15 cellular contexts compared by ENCODE assay signal in the genomic region with DNA sequence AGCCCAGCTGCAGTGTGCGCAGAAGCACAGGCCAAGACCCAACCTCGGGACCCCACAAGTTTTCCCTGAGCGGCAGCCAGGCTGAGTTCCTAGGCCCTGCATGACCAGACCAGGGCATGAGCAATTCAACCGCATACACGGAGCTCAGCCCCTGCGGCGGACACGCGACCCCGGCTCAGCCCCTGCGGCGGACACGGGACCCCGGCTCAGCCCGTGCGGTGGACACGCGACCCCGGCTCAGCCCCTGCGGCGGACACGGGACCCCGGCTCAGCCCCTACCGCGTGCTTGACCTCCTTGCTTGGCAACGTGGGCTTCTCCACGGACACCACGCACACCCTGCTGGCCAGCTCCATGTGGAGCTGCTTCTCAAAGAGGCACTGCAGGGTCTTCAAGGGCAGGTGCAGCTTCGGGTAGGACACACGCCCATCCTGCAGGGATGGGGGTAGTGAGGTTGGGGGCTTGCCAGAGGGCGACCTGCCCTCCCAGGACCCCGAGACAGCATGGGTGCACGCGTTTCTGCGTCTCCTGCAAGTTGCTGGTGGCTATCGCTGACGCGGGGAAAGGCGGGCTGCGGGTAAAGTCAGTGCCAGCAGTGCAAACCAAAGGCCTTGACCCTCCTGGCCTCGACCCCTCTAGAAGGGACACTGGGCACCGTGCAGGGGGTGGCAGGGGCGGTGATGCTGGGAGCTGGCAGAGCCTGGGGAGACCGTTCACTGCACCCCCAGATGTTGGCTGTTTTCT. TPM values are rescaled to one million over a fixed set of nuclear protein-coding genes. Genes with fewer than 3 reads are reported as not detected.
"Had no signal": no experiment of that assay in that cellular context is flagged by ENCODE, and none has a peak within 500 bp of the region (broad histone marks: within the 10 kb centered on the region; RNA-seq: fewer than 3 reads in every experiment).

No MANE protein-coding gene starts in this region.

- H3K4me3 ChIP-seq: breast epithelium, right atrium auricular region, smooth muscle cell, upper lobe of right lung had no signal

- ATAC-seq: activated naive CD4-positive, alpha-beta T cell treated with anti-CD3 and anti-CD28 coated beads, Interleukin-2, amount 50 U/mL, for 72 hours; activated T-cell treated with anti-CD3 and anti-CD28 coated beads, Interleukin-2, amount 50 U/mL, for 4 hours; upper lobe of right lung had no signal

- H3K4me1 ChIP-seq: breast epithelium, right atrium auricular region, upper lobe of right lung had no signal

- H3K27ac ChIP-seq: breast epithelium, right atrium auricular region, upper lobe of right lung had no signal

- H3K36me3 ChIP-seq: breast epithelium had no signal

- H3K4me2 ChIP-seq: smooth muscle cell had no signal

- DNase-seq: activated CD4-positive, alpha-beta memory T cell treated with anti-CD3 and anti-CD28 coated beads for 36 hours; activated CD4-positive, alpha-beta T cell treated with anti-CD3 and anti-CD28 coated beads for 1 hour; activated effector memory CD4-positive, alpha-beta T cell treated with anti-CD3 and anti-CD28 coated beads, Interleukin-2, amount 50 U/mL, for 16 hours; activated T-cell treated with anti-CD3 and anti-CD28 coated beads, Interleukin-2, amount 50 U/mL, for 4 hours; kidney; posterior cingulate gyrus; stimulated activated CD4-positive, alpha-beta T cell treated with anti-CD3 and anti-CD28 coated beads, Interleukin-1b, Interleukin-23, amount 100 ng/mL, for 48 hours; stimulated activated naive CD4-positive, alpha-beta T cell; T-helper 9 cell; upper lobe of right lung had no signal

- H3K9me3 ChIP-seq: breast epithelium, right atrium auricular region, upper lobe of right lung had no signal

- H3K27me3 ChIP-seq: breast epithelium, right atrium auricular region, upper lobe of right lung had no signal

RNA-seq across cellular contexts. Expression of a gene that starts 16.3 kb away (rescaled TPM):
- total RNA-seq: activated naive CD4-positive, alpha-beta T cell treated with anti-CD3 and anti-CD28 coated beads, Interleukin-2, amount 50 U/mL, for 72 hours; activated T-cell treated with anti-CD3 and anti-CD28 coated beads, Interleukin-2, amount 50 U/mL, for 4 hours; smooth muscle cell had no signal
- polyA plus RNA-seq: liver had no signal
